ENCODE assay signal across 24 cellular contexts in genomic region chr9:29625292-29625731, GRCh38.
DNase-seq lines count a peak whose midpoint lies in the region; ATAC-seq and TF ChIP-seq lines count a peak whose summit lies in the region.
"Had no signal": no experiment of that assay in that cellular context is flagged by ENCODE, and none has a peak within 500 bp of the region (broad histone marks: within the 10 kb centered on the region; RNA-seq: fewer than 3 reads in every experiment).

No MANE protein-coding gene starts in this region.

- H3K36me3 ChIP-seq in mesenchymal stem cell (ENCODE audit: control insufficient read depth in 1 of 2, insufficient read depth in 2 of 2, low read depth in 1 of 2, low read length in 2 of 2) = no peaks in the 10 kb centered on the region
- H3K36me3 ChIP-seq: SJCRH30, suprapubic skin, vagina had no signal

- no peak overlapping the region for H3K4me3 Mint-ChIP-seq in chondrocyte (ENCODE audit: unreplicated experiment)
- H3K4me3 Mint-ChIP-seq: activated CD4-positive, alpha-beta memory T cell treated with anti-CD3 and anti-CD28 coated beads, Interleukin-2, amount 10 ng/mL, durations not matched to agents 7 days and 5 days; CD4-positive, CD25-positive, alpha-beta regulatory T cell; WTC11 had no signal

- no peak overlapping the region for H2AK5ac ChIP-seq in mesenchymal stem cell (ENCODE audit: low read length, severe bottlenecking)

- no peak overlapping the region for H2BK120ac ChIP-seq in mesenchymal stem cell (ENCODE audit: low read depth, low read length)

- H3K14ac ChIP-seq in mesenchymal stem cell (ENCODE audit: low read length in 2 of 2) = no peak overlapping the region

- DNase-seq in ACHN (peak; percentile 5), M059J (ENCODE audit: low read depth) (peak; percentile 64), chondrocyte (ENCODE audit: low spot score) (no peak), mesenchymal stem cell (peak; percentile 92), UCSD-AML1 (lab: John Stamatoyannopoulos, UW; ENCODE audit: unreplicated experiment) (no peak)
- DNase-seq: activated CD4-positive, alpha-beta memory T cell treated with anti-CD3 and anti-CD28 coated beads, Interleukin-2, amount 10 ng/mL, durations not matched to agents 7 days and 5 days; activated naive CD4-positive, alpha-beta T cell treated with Interleukin-2 at 50 U/mL for 16 hours; activated T-cell treated with anti-CD3 and anti-CD28 coated beads, Interleukin-2, amount 50 U/mL, for 1 hour; aorta; CD4-positive, CD25-positive, alpha-beta regulatory T cell; DMS153; foreskin keratinocyte; GF-D8; NCI-H1092; NCI-H774; PC-3 had no signal

- H3K27ac Mint-ChIP-seq in chondrocyte (ENCODE audit: unreplicated experiment) = peak overlapping the region; percentile 25
- H3K27ac Mint-ChIP-seq: activated CD4-positive, alpha-beta memory T cell treated with anti-CD3 and anti-CD28 coated beads, Interleukin-2, amount 10 ng/mL, durations not matched to agents 7 days and 5 days; CD4-positive, CD25-positive, alpha-beta regulatory T cell; WTC11 had no signal

- no peak overlapping the region for H3K4me2 ChIP-seq in mesenchymal stem cell (ENCODE audit: low read length, poor library complexity, severe bottlenecking)

- H2BK5ac ChIP-seq in mesenchymal stem cell (ENCODE audit: low read depth, low read length, poor library complexity, severe bottlenecking) = no peak overlapping the region

- no peaks in the 10 kb centered on the region for H3K4me1 ChIP-seq in mesenchymal stem cell (ENCODE audit: control insufficient read depth, insufficient read depth, low read depth, low read length)
- H3K4me1 ChIP-seq: foreskin keratinocyte, suprapubic skin, vagina had no signal

- H3K4me3 ChIP-seq in mesenchymal stem cell (ENCODE audit: insufficient read depth in 1 of 2, low read depth in 1 of 2, low read length in 2 of 2) = no peak overlapping the region
- H3K4me3 ChIP-seq: SJCRH30, suprapubic skin, vagina had no signal

- no peak overlapping the region for H3K23ac ChIP-seq in mesenchymal stem cell (ENCODE audit: low read length in 2 of 2)

- no peak overlapping the region for H2BK15ac ChIP-seq in mesenchymal stem cell (ENCODE audit: low read depth, poor library complexity, severe bottlenecking)

- H3K79me1 ChIP-seq in mesenchymal stem cell (replicated peaks; ENCODE audit: low read length, poor library complexity, severe bottlenecking) = no peaks in the 10 kb centered on the region

- H3K18ac ChIP-seq in mesenchymal stem cell (ENCODE audit: low read depth in 1 of 2, low read length in 2 of 2) = no peak overlapping the region

- H4K8ac ChIP-seq in mesenchymal stem cell (ENCODE audit: low read length) = no peak overlapping the region

- in situ Hi-C loops in ACHN (cut with HindIII; ENCODE audit: low pct_ligation_motif_present, low pct_unique_long_range_greater_than_20kb, low sequenced_read_pairs) = no loop called here

- H3K36me3 Mint-ChIP-seq in chondrocyte (ENCODE audit: low read depth) = no peaks in the 10 kb centered on the region
- H3K36me3 Mint-ChIP-seq: CD4-positive, CD25-positive, alpha-beta regulatory T cell; WTC11 had no signal

- no peaks in the 10 kb centered on the region for H3K27me3 Mint-ChIP-seq in chondrocyte (ENCODE audit: low read depth)
- H3K27me3 Mint-ChIP-seq: activated CD4-positive, alpha-beta memory T cell treated with anti-CD3 and anti-CD28 coated beads, Interleukin-2, amount 10 ng/mL, durations not matched to agents 7 days and 5 days; CD4-positive, CD25-positive, alpha-beta regulatory T cell had no signal

- peak overlapping the region in 1 of 2 experiments; percentile 73 for H3K4ac ChIP-seq in mesenchymal stem cell (ENCODE audit: low read depth in 1 of 2, low read length in 2 of 2)

- TF ChIP-seq CTCF in chondrocyte (IDR thresholded peaks at IDR 0.05) = no peak

- no peak overlapping the region for H3K9ac ChIP-seq in mesenchymal stem cell (ENCODE audit: low read length)

- H3K27me3 ChIP-seq in mesenchymal stem cell (ENCODE audit: control insufficient read depth in 1 of 2, insufficient read depth in 1 of 2, low read length in 2 of 2) = no peaks in the 10 kb centered on the region
- H3K27me3 ChIP-seq: foreskin keratinocyte, SJCRH30, suprapubic skin, vagina had no signal

- no peak overlapping the region for H4K91ac ChIP-seq in mesenchymal stem cell (ENCODE audit: low read length)

- peak overlapping the region; percentile 93 for H3K27ac ChIP-seq in mesenchymal stem cell (ENCODE audit: low read length, poor library complexity, severe bottlenecking)
- H3K27ac ChIP-seq: foreskin keratinocyte, SJCRH30, suprapubic skin, vagina had no signal

- no peak overlapping the region for H2AFZ ChIP-seq in mesenchymal stem cell (ENCODE audit: low read depth, low read length)

- H3K9me3 Mint-ChIP-seq in chondrocyte (ENCODE audit: low read depth) = no peaks in the 10 kb centered on the region

- 5% methylated on average over 2 of the region's 2 CpGs for WGBS in mesenchymal stem cell

- no peaks in the 10 kb centered on the region for H3K9me3 ChIP-seq in mesenchymal stem cell (ENCODE audit: control insufficient read depth, low read length)
- H3K9me3 ChIP-seq: SJCRH30, suprapubic skin, vagina had no signal

- H2BK12ac ChIP-seq in mesenchymal stem cell (ENCODE audit: low read length in 2 of 2) = no peak overlapping the region

- ATAC-seq in HG03442 (IDR thresholded peaks at IDR 0.05; ENCODE audit: unreplicated experiment) (no peak), HG02840 (IDR thresholded peaks at IDR 0.05; ENCODE audit: low FRiP score, unreplicated experiment) (no peak), GM19463 (IDR thresholded peaks at IDR 0.05; ENCODE audit: unreplicated experiment) (no peak)
- ATAC-seq: foreskin keratinocyte, left lobe of liver, PC-3, WTC11 had no signal

- H3K4me1 Mint-ChIP-seq in chondrocyte (ENCODE audit: low read depth) = peaks cover 4% of the 10 kb centered on the region
- H3K4me1 Mint-ChIP-seq: activated CD4-positive, alpha-beta memory T cell treated with anti-CD3 and anti-CD28 coated beads, Interleukin-2, amount 10 ng/mL, durations not matched to agents 7 days and 5 days; CD4-positive, CD25-positive, alpha-beta regulatory T cell had no signal

Comparison
In these comparisons a context has a peak if more than half of its experiments do, and no peak if none do; other contexts are left out.
1. DNase-seq: peak in ACHN (single experiment), M059J (single experiment) and mesenchymal stem cell (single experiment); none in chondrocyte (single experiment) and UCSD-AML1 (single experiment).